2 cellular contexts compared by ENCODE assay signal in the genomic region with DNA sequence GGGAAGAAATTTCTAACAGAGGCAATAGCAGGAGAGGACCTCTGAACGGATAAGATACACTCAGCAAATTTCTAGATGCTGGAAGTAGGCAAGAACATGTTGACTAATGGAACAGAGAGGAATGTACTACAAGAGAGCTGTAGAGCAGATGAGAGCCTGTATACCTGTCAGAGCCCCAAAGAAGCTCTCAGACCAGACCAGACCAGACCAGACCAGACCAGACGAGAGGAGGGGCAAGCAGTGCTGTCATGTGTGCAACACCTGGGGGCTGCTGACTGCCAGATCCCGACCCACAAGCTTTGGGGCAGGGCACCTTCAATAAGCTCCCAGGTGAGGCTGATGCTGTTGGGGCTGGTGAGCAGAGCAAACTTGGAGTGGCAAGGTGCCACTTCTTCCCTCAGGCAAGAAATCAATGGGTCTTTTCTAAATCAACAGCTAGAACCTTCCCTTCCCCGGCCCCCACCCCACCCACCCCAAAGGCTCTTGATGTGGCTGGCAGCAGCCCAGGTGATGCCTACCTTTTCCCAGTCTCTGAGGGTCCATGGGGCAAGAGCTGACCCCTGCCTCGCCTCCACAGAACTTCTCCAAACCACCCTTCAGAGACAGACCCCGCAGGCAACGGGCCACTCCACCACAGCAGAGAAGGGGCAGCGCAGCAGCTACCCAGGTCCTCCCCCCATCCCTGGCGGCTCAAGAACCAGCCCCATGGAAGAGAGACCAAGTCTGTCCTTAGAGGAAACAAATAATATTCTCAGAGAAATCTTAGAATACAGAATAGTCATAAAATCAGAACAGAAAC.
TF ChIP-seq lines count a peak whose summit lies in the region.

No MANE protein-coding gene starts in this region.

TF ChIP-seq in WTC11, 78 proteins besides CTCF, POLR2A, EP300 and RAD21:
- TF ChIP-seq, protein P1, sequence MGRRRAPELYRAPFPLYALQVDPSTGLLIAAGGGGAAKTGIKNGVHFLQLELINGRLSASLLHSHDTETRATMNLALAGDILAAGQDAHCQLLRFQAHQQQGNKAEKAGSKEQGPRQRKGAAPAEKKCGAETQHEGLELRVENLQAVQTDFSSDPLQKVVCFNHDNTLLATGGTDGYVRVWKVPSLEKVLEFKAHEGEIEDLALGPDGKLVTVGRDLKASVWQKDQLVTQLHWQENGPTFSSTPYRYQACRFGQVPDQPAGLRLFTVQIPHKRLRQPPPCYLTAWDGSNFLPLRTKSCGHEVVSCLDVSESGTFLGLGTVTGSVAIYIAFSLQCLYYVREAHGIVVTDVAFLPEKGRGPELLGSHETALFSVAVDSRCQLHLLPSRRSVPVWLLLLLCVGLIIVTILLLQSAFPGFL (CRISPR knock-in tag; IDR thresholded peaks at IDR 0.05; ENCODE audit: borderline replicate concordance), result no peak
- no peak for TF ChIP-seq GRHL2 (CRISPR knock-in tag; IDR thresholded peaks at IDR 0.05; ENCODE audit: insufficient replicate concordance, severe bottlenecking)
- TF ChIP-seq, protein P2, sequence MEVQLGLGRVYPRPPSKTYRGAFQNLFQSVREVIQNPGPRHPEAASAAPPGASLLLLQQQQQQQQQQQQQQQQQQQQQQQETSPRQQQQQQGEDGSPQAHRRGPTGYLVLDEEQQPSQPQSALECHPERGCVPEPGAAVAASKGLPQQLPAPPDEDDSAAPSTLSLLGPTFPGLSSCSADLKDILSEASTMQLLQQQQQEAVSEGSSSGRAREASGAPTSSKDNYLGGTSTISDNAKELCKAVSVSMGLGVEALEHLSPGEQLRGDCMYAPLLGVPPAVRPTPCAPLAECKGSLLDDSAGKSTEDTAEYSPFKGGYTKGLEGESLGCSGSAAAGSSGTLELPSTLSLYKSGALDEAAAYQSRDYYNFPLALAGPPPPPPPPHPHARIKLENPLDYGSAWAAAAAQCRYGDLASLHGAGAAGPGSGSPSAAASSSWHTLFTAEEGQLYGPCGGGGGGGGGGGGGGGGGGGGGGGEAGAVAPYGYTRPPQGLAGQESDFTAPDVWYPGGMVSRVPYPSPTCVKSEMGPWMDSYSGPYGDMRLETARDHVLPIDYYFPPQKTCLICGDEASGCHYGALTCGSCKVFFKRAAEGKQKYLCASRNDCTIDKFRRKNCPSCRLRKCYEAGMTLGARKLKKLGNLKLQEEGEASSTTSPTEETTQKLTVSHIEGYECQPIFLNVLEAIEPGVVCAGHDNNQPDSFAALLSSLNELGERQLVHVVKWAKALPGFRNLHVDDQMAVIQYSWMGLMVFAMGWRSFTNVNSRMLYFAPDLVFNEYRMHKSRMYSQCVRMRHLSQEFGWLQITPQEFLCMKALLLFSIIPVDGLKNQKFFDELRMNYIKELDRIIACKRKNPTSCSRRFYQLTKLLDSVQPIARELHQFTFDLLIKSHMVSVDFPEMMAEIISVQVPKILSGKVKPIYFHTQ (CRISPR knock-in tag; IDR thresholded peaks at IDR 0.05), result no peak
- no peak for TF ChIP-seq ESRRA (CRISPR knock-in tag; IDR thresholded peaks at IDR 0.05; ENCODE audit: borderline replicate concordance)

TF ChIP-seq in SK-N-SH, 30 proteins besides CTCF, POLR2A, EP300 and RAD21 (continued from another document):
- TF ChIP-seq, protein P3, sequence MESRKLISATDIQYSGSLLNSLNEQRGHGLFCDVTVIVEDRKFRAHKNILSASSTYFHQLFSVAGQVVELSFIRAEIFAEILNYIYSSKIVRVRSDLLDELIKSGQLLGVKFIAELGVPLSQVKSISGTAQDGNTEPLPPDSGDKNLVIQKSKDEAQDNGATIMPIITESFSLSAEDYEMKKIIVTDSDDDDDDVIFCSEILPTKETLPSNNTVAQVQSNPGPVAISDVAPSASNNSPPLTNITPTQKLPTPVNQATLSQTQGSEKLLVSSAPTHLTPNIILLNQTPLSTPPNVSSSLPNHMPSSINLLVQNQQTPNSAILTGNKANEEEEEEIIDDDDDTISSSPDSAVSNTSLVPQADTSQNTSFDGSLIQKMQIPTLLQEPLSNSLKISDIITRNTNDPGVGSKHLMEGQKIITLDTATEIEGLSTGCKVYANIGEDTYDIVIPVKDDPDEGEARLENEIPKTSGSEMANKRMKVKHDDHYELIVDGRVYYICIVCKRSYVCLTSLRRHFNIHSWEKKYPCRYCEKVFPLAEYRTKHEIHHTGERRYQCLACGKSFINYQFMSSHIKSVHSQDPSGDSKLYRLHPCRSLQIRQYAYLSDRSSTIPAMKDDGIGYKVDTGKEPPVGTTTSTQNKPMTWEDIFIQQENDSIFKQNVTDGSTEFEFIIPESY (IDR thresholded peaks at IDR 0.05; ENCODE audit: borderline replicate concordance, low read depth), result no peak
- TF ChIP-seq SIN3A (IDR thresholded peaks at IDR 0.05; ENCODE audit: borderline replicate concordance, low read depth, low read length) (no peak), MXI1 (IDR thresholded peaks at IDR 0.05; ENCODE audit: low read depth, low read length) (no peak)
- TF ChIP-seq, protein P4, sequence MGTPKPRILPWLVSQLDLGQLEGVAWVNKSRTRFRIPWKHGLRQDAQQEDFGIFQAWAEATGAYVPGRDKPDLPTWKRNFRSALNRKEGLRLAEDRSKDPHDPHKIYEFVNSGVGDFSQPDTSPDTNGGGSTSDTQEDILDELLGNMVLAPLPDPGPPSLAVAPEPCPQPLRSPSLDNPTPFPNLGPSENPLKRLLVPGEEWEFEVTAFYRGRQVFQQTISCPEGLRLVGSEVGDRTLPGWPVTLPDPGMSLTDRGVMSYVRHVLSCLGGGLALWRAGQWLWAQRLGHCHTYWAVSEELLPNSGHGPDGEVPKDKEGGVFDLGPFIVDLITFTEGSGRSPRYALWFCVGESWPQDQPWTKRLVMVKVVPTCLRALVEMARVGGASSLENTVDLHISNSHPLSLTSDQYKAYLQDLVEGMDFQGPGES (IDR thresholded peaks at IDR 0.05; ENCODE audit: low read depth, low read length), result no peak
- TF ChIP-seq, protein P5, sequence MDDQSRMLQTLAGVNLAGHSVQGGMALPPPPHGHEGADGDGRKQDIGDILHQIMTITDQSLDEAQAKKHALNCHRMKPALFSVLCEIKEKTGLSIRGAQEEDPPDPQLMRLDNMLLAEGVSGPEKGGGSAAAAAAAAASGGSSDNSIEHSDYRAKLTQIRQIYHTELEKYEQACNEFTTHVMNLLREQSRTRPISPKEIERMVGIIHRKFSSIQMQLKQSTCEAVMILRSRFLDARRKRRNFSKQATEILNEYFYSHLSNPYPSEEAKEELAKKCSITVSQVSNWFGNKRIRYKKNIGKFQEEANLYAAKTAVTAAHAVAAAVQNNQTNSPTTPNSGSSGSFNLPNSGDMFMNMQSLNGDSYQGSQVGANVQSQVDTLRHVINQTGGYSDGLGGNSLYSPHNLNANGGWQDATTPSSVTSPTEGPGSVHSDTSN (IDR thresholded peaks at IDR 0.05), result no peak
